In genomic region chr1:183604811-183605210, GRCh38 we compare ENCODE assay signal across 15 cellular contexts. TPM values are rescaled to one million over a fixed set of nuclear protein-coding genes. Genes with fewer than 3 reads are reported as not detected.
DNase-seq lines count a peak whose midpoint lies in the region; ATAC-seq and TF ChIP-seq lines count a peak whose summit lies in the region.
"Had no signal": no experiment of that assay in that cellular context is flagged by ENCODE, and none has a peak within 500 bp of the region (broad histone marks: within the 10 kb centered on the region; RNA-seq: fewer than 3 reads in every experiment).

No MANE protein-coding gene starts in this region.

- DNase-seq in AML-193 (lab: John Stamatoyannopoulos, UW) (peak; percentile 83 to 84), heart right ventricle (no peak), endothelial cell (ENCODE audit: low spot score) (no peak), NCI-H2227 treated with DMSO at 0.1 percent for 48 hours (lab: John Stamatoyannopoulos, UW) (no peak), NCI-H2029 treated with DMSO at 0.1 percent for 48 hours (lab: John Stamatoyannopoulos, UW) (no peak)
- no peak for DNase-seq in activated naive CD8-positive, alpha-beta T cell treated with anti-CD3 and anti-CD28 coated beads for 36 hours
- DNase-seq: activated naive CD4-positive, alpha-beta T cell treated with anti-CD3 and anti-CD28 coated beads, Interleukin-2, amount 50 U/mL, for 16 hours; esophagus squamous epithelium; NCI-H1105 had no signal

- no peaks in the 10 kb centered on the region for H3K9me3 ChIP-seq in heart right ventricle
- H3K9me3 ChIP-seq: esophagus squamous epithelium had no signal

- intact Hi-C loops in heart right ventricle (cut with DNase I) = no loop called here

- peak overlapping the region in 3 of 10 donors; percentile 19 to 87 (median 32) for H3K27ac ChIP-seq in heart right ventricle

- WGBS in heart right ventricle, 2 donors = 82 to 85% methylated on average over 8 of the region's 8 CpGs

- peaks cover 8 to 76% (median 18%) of the 10 kb centered on the region in 9 donors for H3K4me1 ChIP-seq in heart right ventricle

- H3K27ac Mint-ChIP-seq in endothelial cell (ENCODE audit: unreplicated experiment) = no peak overlapping the region
- H3K27ac Mint-ChIP-seq in activated naive CD8-positive, alpha-beta T cell treated with anti-CD3 and anti-CD28 coated beads for 36 hours = no peak overlapping the region
- H3K27ac Mint-ChIP-seq: T-cell had no signal

- peaks cover 3% of the 10 kb centered on the region for H3K27me3 Mint-ChIP-seq in endothelial cell (ENCODE audit: unreplicated experiment)
- peaks cover 5% of the 10 kb centered on the region for H3K27me3 Mint-ChIP-seq in activated naive CD8-positive, alpha-beta T cell treated with anti-CD3 and anti-CD28 coated beads for 36 hours

- no peaks in the 10 kb centered on the region for H3K36me3 Mint-ChIP-seq in endothelial cell (ENCODE audit: low read depth, unreplicated experiment)
- no peaks in the 10 kb centered on the region for H3K36me3 Mint-ChIP-seq in activated naive CD8-positive, alpha-beta T cell treated with anti-CD3 and anti-CD28 coated beads for 36 hours
- H3K36me3 Mint-ChIP-seq: T-cell had no signal

- H3K27me3 ChIP-seq in heart right ventricle = no peaks in the 10 kb centered on the region
- H3K27me3 ChIP-seq: esophagus squamous epithelium had no signal

- peak; percentile 13 for ATAC-seq in GM19397 (IDR thresholded peaks at IDR 0.05; ENCODE audit: unreplicated experiment)
- peak; percentile 8 for ATAC-seq in HG03565 (IDR thresholded peaks at IDR 0.05; ENCODE audit: unreplicated experiment)
- ATAC-seq in heart right ventricle = peak in 6 of 8 donors; percentile 14 to 39 (median 22)
- ATAC-seq: T-cell had no signal

- H3K36me3 ChIP-seq in heart right ventricle = no peaks in the 10 kb centered on the region
- H3K36me3 ChIP-seq: esophagus squamous epithelium had no signal

- no peak overlapping the region for H3K4me3 Mint-ChIP-seq in endothelial cell (ENCODE audit: unreplicated experiment)
- H3K4me3 Mint-ChIP-seq in activated naive CD8-positive, alpha-beta T cell treated with anti-CD3 and anti-CD28 coated beads for 36 hours = no peak overlapping the region
- H3K4me3 Mint-ChIP-seq: central memory CD8-positive, alpha-beta T cell; T-cell had no signal

- peaks cover 6% of the 10 kb centered on the region for H3K4me1 Mint-ChIP-seq in endothelial cell (ENCODE audit: unreplicated experiment)
- H3K4me1 Mint-ChIP-seq in activated naive CD8-positive, alpha-beta T cell treated with anti-CD3 and anti-CD28 coated beads for 36 hours = peaks cover 3% of the 10 kb centered on the region
- H3K4me1 Mint-ChIP-seq: central memory CD8-positive, alpha-beta T cell had no signal

- H3K4me3 ChIP-seq in heart right ventricle = peak overlapping the region in 1 of 10 donors; percentile 27
- H3K4me3 ChIP-seq: esophagus squamous epithelium had no signal

- no peaks in the 10 kb centered on the region for H3K9me3 Mint-ChIP-seq in endothelial cell (ENCODE audit: unreplicated experiment)
- no peaks in the 10 kb centered on the region for H3K9me3 Mint-ChIP-seq in activated naive CD8-positive, alpha-beta T cell treated with anti-CD3 and anti-CD28 coated beads for 36 hours
- H3K9me3 Mint-ChIP-seq: central memory CD8-positive, alpha-beta T cell; T-cell had no signal

- TF ChIP-seq CTCF in heart right ventricle (IDR thresholded peaks at IDR 0.05) = no peak
- TF ChIP-seq CTCF in endothelial cell (IDR thresholded peaks at IDR 0.05; ENCODE audit: unreplicated experiment) = no peak

RNA-seq across cellular contexts. Expression of gene NCF2, which starts 14.6 kb away (rescaled TPM):
- total RNA-seq in heart right ventricle (10 to 100 TPM in 1 of 10 donors, 1 to 10 TPM in 9; 2.2 to 29.7 (median 5.0) TPM), endothelial cell (ENCODE audit: unreplicated experiment) (0.67 TPM)
- 1 to 10 TPM; 1.8 to 2.5 TPM for polyA plus RNA-seq in heart right ventricle
- total RNA-seq in activated naive CD8-positive, alpha-beta T cell treated with anti-CD3 and anti-CD28 coated beads for 36 hours = 1 to 10 TPM; 4.0 to 5.4 TPM

RNA-seq across cellular contexts. Expression of gene ARPC5, which starts 30.8 kb away (rescaled TPM):
- total RNA-seq in heart right ventricle (10 to 100 TPM; 23.8 to 60.2 (median 28.1) TPM), endothelial cell (ENCODE audit: unreplicated experiment) (142 TPM)
- 10 to 100 TPM; 42.4 to 57.8 TPM for polyA plus RNA-seq in heart right ventricle
- total RNA-seq in activated naive CD8-positive, alpha-beta T cell treated with anti-CD3 and anti-CD28 coated beads for 36 hours = 100 to 1,000 TPM; 130 to 136 TPM

RNA-seq across cellular contexts. Expression of gene APOBEC4, which starts 48.3 kb away (rescaled TPM):
- not detected for total RNA-seq in heart right ventricle
- not detected for polyA plus RNA-seq in heart right ventricle
- total RNA-seq in endothelial cell (ENCODE audit: unreplicated experiment) = not detected
- not detected for total RNA-seq in activated naive CD8-positive, alpha-beta T cell treated with anti-CD3 and anti-CD28 coated beads for 36 hours
- total RNA-seq: activated CD8-positive, alpha-beta memory T cell treated with anti-CD3 and anti-CD28 coated beads for 36 hours; esophagus squamous epithelium; T-cell had no signal
- polyA plus RNA-seq: right cardiac atrium had no signal

Comparison
In these comparisons a context has a peak if more than half of its experiments do, and no peak if none do; other contexts are left out.
1. DNase-seq: peak in AML-193 (2 of 2); none in heart right ventricle (0 of 2), endothelial cell (single experiment), NCI-H2227 treated with DMSO at 0.1 percent for 48 hours (single experiment), NCI-H2029 treated with DMSO at 0.1 percent for 48 hours (single experiment) and activated naive CD8-positive, alpha-beta T cell treated with anti-CD3 and anti-CD28 coated beads for 36 hours (single experiment).
2. Peak in every context shown above with its lines, with median percentiles within 50 percentile points of each other: ATAC-seq.